ENCODE assay signal across 8 cellular contexts in genomic region chr20:51594999-51595532, GRCh38. TPM values are rescaled to one million over a fixed set of nuclear protein-coding genes. Genes with fewer than 3 reads are reported as not detected.
A peak's percentile ranks its signal among the peaks of the same experiment; 100 is the strongest.
DNase-seq lines count a peak whose midpoint lies in the region; ATAC-seq and TF ChIP-seq lines count a peak whose summit lies in the region.

No MANE protein-coding gene starts in this region.

- H3K9me3 Mint-ChIP-seq in activated T-helper 1 cell treated with anti-CD3 and anti-CD28 coated beads, Interleukin-12 subunit alpha, Interleukin-12 subunit beta, Interleukin-2, Interleukin-4 antibody, amounts not matched to agents 30 ng/mL and 10 ng/mL and 1 ng/mL, durations not matched to agents 14 hours and 24 hours and 36 hours: no peaks in the 10 kb centered on the region

- H3K4me3 ChIP-seq in RWPE2 (ENCODE audit: severe bottlenecking) (no peak overlapping the region), fibroblast of the aortic adventitia (ENCODE audit: low read depth, low read length) (no peak overlapping the region)

- peak; percentile 96 for DNase-seq in ELR (ENCODE audit: low read depth)
- DNase-seq in H4 (ENCODE audit: low spot score): peak; percentile 85
- DNase-seq in LoVo (ENCODE audit: low spot score): peak; percentile 80
- DNase-seq in RWPE2 (ENCODE audit: low spot score): peak; percentile 96
- DNase-seq in activated T-helper 1 cell treated with anti-CD3 and anti-CD28 coated beads, Interleukin-12 subunit alpha, Interleukin-12 subunit beta, Interleukin-2, Interleukin-4 antibody, amounts not matched to agents 30 ng/mL and 10 ng/mL and 1 ng/mL, durations not matched to agents 14 hours and 24 hours and 36 hours (ENCODE audit: low spot score): peak; percentile 67
- peak; percentile 88 for DNase-seq in fibroblast of the aortic adventitia (ENCODE audit: low read depth)
- DNase-seq in non-pigmented ciliary epithelial cell (ENCODE audit: low read depth): peak; percentile 69
- DNase-seq in superior temporal gyrus (ENCODE audit: extremely low spot score): peak; percentile 94

- ATAC-seq in RWPE2 (ENCODE audit: low read depth): peak; percentile 99

- peaks cover 46% of the 10 kb centered on the region for H3K4me1 Mint-ChIP-seq in activated T-helper 1 cell treated with anti-CD3 and anti-CD28 coated beads, Interleukin-12 subunit alpha, Interleukin-12 subunit beta, Interleukin-2, Interleukin-4 antibody, amounts not matched to agents 30 ng/mL and 10 ng/mL and 1 ng/mL, durations not matched to agents 14 hours and 24 hours and 36 hours (ENCODE audit: low read depth)

- H3K27me3 ChIP-seq in RWPE2 (ENCODE audit: insufficient read depth, poor library complexity, severe bottlenecking): no peaks in the 10 kb centered on the region

- peak overlapping the region; percentile 82 for H3K27ac Mint-ChIP-seq in activated T-helper 1 cell treated with anti-CD3 and anti-CD28 coated beads, Interleukin-12 subunit alpha, Interleukin-12 subunit beta, Interleukin-2, Interleukin-4 antibody, amounts not matched to agents 30 ng/mL and 10 ng/mL and 1 ng/mL, durations not matched to agents 14 hours and 24 hours and 36 hours

- H3K9me3 ChIP-seq in RWPE2 (ENCODE audit: severe bottlenecking): no peaks in the 10 kb centered on the region

- H3K4me1 ChIP-seq in RWPE2 (ENCODE audit: insufficient read depth, poor library complexity, severe bottlenecking): no peaks in the 10 kb centered on the region

- peaks cover 3% of the 10 kb centered on the region for H3K27me3 Mint-ChIP-seq in activated T-helper 1 cell treated with anti-CD3 and anti-CD28 coated beads, Interleukin-12 subunit alpha, Interleukin-12 subunit beta, Interleukin-2, Interleukin-4 antibody, amounts not matched to agents 30 ng/mL and 10 ng/mL and 1 ng/mL, durations not matched to agents 14 hours and 24 hours and 36 hours (ENCODE audit: insufficient read depth)

- intact Hi-C loops in activated T-helper 1 cell treated with anti-CD3 and anti-CD28 coated beads, Interleukin-12 subunit alpha, Interleukin-12 subunit beta, Interleukin-2, Interleukin-4 antibody, amounts not matched to agents 30 ng/mL and 10 ng/mL and 1 ng/mL, durations not matched to agents 14 hours and 24 hours and 36 hours (cut with micrococcal nuclease): loop anchor here (1.0 to 10.0 kb wide), 9 partner anchors 30 to 610 kb away; no protein-coding TSS in a partner anchor

- no peaks in the 10 kb centered on the region for H3K36me3 ChIP-seq in RWPE2 (ENCODE audit: low read depth)

- no peak overlapping the region for H3K27ac ChIP-seq in RWPE2 (ENCODE audit: poor library complexity, severe bottlenecking)

- no peaks in the 10 kb centered on the region for H3K36me3 Mint-ChIP-seq in activated T-helper 1 cell treated with anti-CD3 and anti-CD28 coated beads, Interleukin-12 subunit alpha, Interleukin-12 subunit beta, Interleukin-2, Interleukin-4 antibody, amounts not matched to agents 30 ng/mL and 10 ng/mL and 1 ng/mL, durations not matched to agents 14 hours and 24 hours and 36 hours (ENCODE audit: low read depth)

- H3K4me3 Mint-ChIP-seq in activated T-helper 1 cell treated with anti-CD3 and anti-CD28 coated beads, Interleukin-12 subunit alpha, Interleukin-12 subunit beta, Interleukin-2, Interleukin-4 antibody, amounts not matched to agents 30 ng/mL and 10 ng/mL and 1 ng/mL, durations not matched to agents 14 hours and 24 hours and 36 hours: peak overlapping the region; percentile 54

- TF ChIP-seq CTCF in RWPE2 (IDR thresholded peaks at IDR 0.05; ENCODE audit: poor library complexity, severe bottlenecking) (peak; percentile 100), fibroblast of the aortic adventitia (IDR thresholded peaks at IDR 0.05; ENCODE audit: insufficient read depth, low read length) (peak; percentile 91)

RNA-seq across cellular contexts. Expression of gene NFATC2, which starts 52.5 kb away (rescaled TPM):
- 0.08 and 0.23 TPM in 2 replicates for total RNA-seq in H4 (2014; rRNA removed; shearing (Covaris generic))
- 84.0 and 86.4 TPM in 2 replicates for total RNA-seq in activated T-helper 1 cell treated with anti-CD3 and anti-CD28 coated beads, Interleukin-12 subunit alpha, Interleukin-12 subunit beta, Interleukin-2, Interleukin-4 antibody, amounts not matched to agents 30 ng/mL and 10 ng/mL and 1 ng/mL, durations not matched to agents 14 hours and 24 hours and 36 hours
- total RNA-seq in fibroblast of the aortic adventitia (ENCODE audit: low replicate concordance): 0.36 and 0.41 TPM in 2 replicates

Comparison
In these comparisons a context has a peak if more than half of its experiments do, and no peak if none do; other contexts are left out.
1. RNA of gene NFATC2, which starts 52.5 kb away (total RNA-seq): 84.0 to 86.4 TPM in activated T-helper 1 cell treated with anti-CD3 and anti-CD28 coated beads, Interleukin-12 subunit alpha, Interleukin-12 subunit beta, Interleukin-2, Interleukin-4 antibody, amounts not matched to agents 30 ng/mL and 10 ng/mL and 1 ng/mL, durations not matched to agents 14 hours and 24 hours and 36 hours; 0.36 to 0.41 TPM in fibroblast of the aortic adventitia and 0.08 to 0.23 TPM in H4; every median in the first group is over 10 times any median in the second.
2. Peak in every context shown above with its lines, with median percentiles within 50 percentile points of each other: DNase-seq.